In the genomic region with DNA sequence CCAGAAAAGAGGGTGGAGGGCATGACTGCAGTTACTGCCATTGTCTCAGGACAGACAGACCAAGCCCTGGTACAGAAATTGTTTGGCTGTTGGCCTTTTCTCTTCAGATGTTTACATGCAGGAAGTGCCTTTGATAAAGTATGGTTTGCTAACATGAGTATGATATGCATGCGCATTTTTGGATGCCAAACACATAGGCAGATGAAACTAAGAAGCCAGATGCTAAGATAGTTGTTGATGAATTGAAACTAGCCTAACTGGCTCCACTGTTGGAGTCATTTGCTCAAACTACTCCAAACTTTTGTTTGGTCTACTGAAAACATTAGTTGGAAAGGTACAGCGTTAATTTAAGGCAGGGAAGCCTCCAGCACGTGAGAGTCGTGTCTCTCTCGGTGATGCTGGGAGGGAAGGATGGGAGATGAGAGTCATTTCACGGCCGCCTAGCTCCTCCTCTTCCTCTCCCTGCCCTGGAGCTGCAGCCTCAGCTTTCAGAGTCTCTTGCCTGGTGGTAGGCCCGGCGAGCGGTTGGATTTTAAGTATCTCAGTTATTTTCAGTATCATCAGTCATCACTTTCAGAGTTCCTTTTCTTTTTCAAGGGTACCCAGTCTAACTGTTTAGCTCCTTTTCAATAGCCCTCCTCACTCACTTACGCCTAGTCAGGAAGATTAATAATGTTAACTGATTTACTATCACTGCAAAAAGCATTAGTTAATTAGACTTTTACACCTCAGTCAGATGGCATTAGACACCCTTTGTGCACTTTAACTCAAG, we compare ENCODE assay signal across 8 cellular contexts. TPM values are rescaled to one million over a fixed set of nuclear protein-coding genes. Genes with fewer than 3 reads are reported as not detected.
DNase-seq lines count a peak whose midpoint lies in the region; ATAC-seq and TF ChIP-seq lines count a peak whose summit lies in the region.

No MANE protein-coding gene starts in this region.

- peak overlapping the region; percentile 57 for H3K4me3 ChIP-seq in DOHH2 (ENCODE audit: low read length)
- no peak overlapping the region for H3K4me3 ChIP-seq in KMS-11 (IDR thresholded peaks at IDR 0.05; ENCODE audit: insufficient read depth, low read depth, low read length)
- peak overlapping the region in 1 of 2 donors; percentile 25 for H3K4me3 ChIP-seq in muscle layer of colon (ENCODE audit: low read depth in 1 of 2, low read length in 2 of 2)
- peak overlapping the region; percentile 52 to 59 for H3K4me3 ChIP-seq in stomach smooth muscle (ENCODE audit: low read length in 2 of 2)

- no peaks in the 10 kb centered on the region for H3K9me3 ChIP-seq in DOHH2 (ENCODE audit: control insufficient read depth, insufficient read depth, low read length)
- no peaks in the 10 kb centered on the region for H3K9me3 ChIP-seq in muscle layer of colon (ENCODE audit: low read length)
- no peaks in the 10 kb centered on the region for H3K9me3 ChIP-seq in stomach smooth muscle (ENCODE audit: control insufficient read depth in 2 of 2, low read length in 2 of 2)

- peak overlapping the region; percentile 39 for H3K27ac ChIP-seq in DOHH2 (ENCODE audit: low read depth, low read length)
- peak overlapping the region; percentile 79 for H3K27ac ChIP-seq in KMS-11
- H3K27ac ChIP-seq in muscle layer of colon (ENCODE audit: low read depth, low read length), result peak overlapping the region; percentile 70
- peak overlapping the region; percentile 6 for H3K27ac ChIP-seq in stomach smooth muscle (ENCODE audit: low read length)

- peak; percentile 57 for ATAC-seq in GM21529 (IDR thresholded peaks at IDR 0.05; ENCODE audit: unreplicated experiment)
- ATAC-seq in activated CD4-positive, CD25-positive, alpha-beta regulatory T cell treated with anti-CD3 and anti-CD28 coated beads, Interleukin-2, amount 50 U/mL, for 24 hours, result peak; percentile 67 to 70

- DNase-seq in dermis blood vessel endothelial cell, result peak; percentile 55
- DNase-seq in NCI-H2171 (lab: John Stamatoyannopoulos, UW), result no peak

- H3K36me3 ChIP-seq in DOHH2 (ENCODE audit: control insufficient read depth, low read length) (0 out of 2 replicates have a peak, but pooled peaks cover 3% of the 10 kb centered on the region), KMS-11 (ENCODE audit: insufficient read depth) (no peaks in the 10 kb centered on the region), muscle layer of colon (ENCODE audit: insufficient read depth, low read length) (no peaks in the 10 kb centered on the region), stomach smooth muscle (ENCODE audit: control insufficient read depth in 2 of 2, insufficient read depth in 2 of 2, low read length in 2 of 2) (no peaks in the 10 kb centered on the region)

- TF ChIP-seq CTCF in DOHH2 (IDR thresholded peaks at IDR 0.05; ENCODE audit: low read depth, low read length, poor library complexity, severe bottlenecking) (no peak), KMS-11 (conservative IDR thresholded peaks at IDR 0.05; ENCODE audit: low read depth, low read length) (no peak)

- no peaks in the 10 kb centered on the region for H3K9me2 ChIP-seq in DOHH2 (replicated peaks; ENCODE audit: control insufficient read depth, low read length)

- peaks cover 84% of the 10 kb centered on the region for H3K79me2 ChIP-seq in DOHH2 (ENCODE audit: control insufficient read depth, low read length)
- peaks cover 73% of the 10 kb centered on the region for H3K79me2 ChIP-seq in KMS-11 (ENCODE audit: insufficient read depth, low read depth)

- H3K9ac ChIP-seq in KMS-11 (peak overlapping the region; percentile 25; the same call in 1 of the 2 replicates), muscle layer of colon (ENCODE audit: low read length) (peak overlapping the region; percentile 16), stomach smooth muscle (ENCODE audit: low read length in 2 of 2) (peak overlapping the region; percentile 18 to 30)

- peak overlapping the region; percentile 39; the same call in 1 of the 2 replicates for H2AFZ ChIP-seq in KMS-11 (ENCODE audit: low read depth)

- H3F3A ChIP-seq in DOHH2 (ENCODE audit: control insufficient read depth, insufficient read depth), result peaks cover 8% of the 10 kb centered on the region; the same call in 1 of the 2 replicates

- peaks cover 73% of the 10 kb centered on the region for H3K4me1 ChIP-seq in DOHH2 (ENCODE audit: control insufficient read depth, low read length)
- peaks cover 94% of the 10 kb centered on the region for H3K4me1 ChIP-seq in KMS-11 (ENCODE audit: low read depth, poor library complexity, severe bottlenecking)
- H3K4me1 ChIP-seq in muscle layer of colon (ENCODE audit: insufficient read depth, low read length), result peaks cover 42% of the 10 kb centered on the region
- H3K4me1 ChIP-seq in stomach smooth muscle (ENCODE audit: control insufficient read depth, insufficient read depth, low read length), result peaks cover 30% of the 10 kb centered on the region

- peak overlapping the region; percentile 74 for H3K4me2 ChIP-seq in DOHH2 (ENCODE audit: low read length)
- peak overlapping the region; percentile 85 for H3K4me2 ChIP-seq in KMS-11

- H3K27me3 ChIP-seq in DOHH2 (ENCODE audit: control insufficient read depth, low read length) (no peaks in the 10 kb centered on the region), KMS-11 (ENCODE audit: insufficient read depth, low read depth) (no peaks in the 10 kb centered on the region), muscle layer of colon (ENCODE audit: control insufficient read depth in 1 of 2, insufficient read depth in 2 of 2, low read length in 2 of 2) (no peaks in the 10 kb centered on the region), stomach smooth muscle (ENCODE audit: control insufficient read depth in 1 of 2, insufficient read depth in 2 of 2, low read length in 2 of 2) (no peaks in the 10 kb centered on the region)

- H4K20me1 ChIP-seq in DOHH2 (ENCODE audit: control insufficient read depth, insufficient read depth, low read depth, low read length) (peaks cover 8% of the 10 kb centered on the region; the same call in 1 of the 2 replicates), KMS-11 (ENCODE audit: insufficient read depth) (no peaks in the 10 kb centered on the region)

RNA-seq across cellular contexts. Expression of gene RREB1, which starts 29.8 kb away (rescaled TPM):
- 20.6 and 28.9 TPM in 2 replicates for total RNA-seq in dermis blood vessel endothelial cell

Comparison
In these comparisons a context has a peak if more than half of its experiments do, and no peak if none do; other contexts are left out.
1. H3K27ac ChIP-seq: peak in every context shown above with its lines; median percentile 79 in KMS-11; 70 in muscle layer of colon; 39 in DOHH2; 6 in stomach smooth muscle.